Comparison of ENCODE assay signal across 26 cellular contexts in genomic region chr5:136055612-136056302, GRCh38. TPM values are rescaled to one million over a fixed set of nuclear protein-coding genes. Genes with fewer than 3 reads are reported as not detected.
DNase-seq lines count a peak whose midpoint lies in the region; ATAC-seq and TF ChIP-seq lines count a peak whose summit lies in the region.
"Had no signal": no experiment of that assay in that cellular context is flagged by ENCODE, and none has a peak within 500 bp of the region (broad histone marks: within the 10 kb centered on the region; RNA-seq: fewer than 3 reads in every experiment).

No MANE protein-coding gene starts in this region.

- no peaks in the 10 kb centered on the region for H3K9me2 ChIP-seq in GM23248 (ENCODE audit: insufficient read depth)

- no peaks in the 10 kb centered on the region for H3K79me2 ChIP-seq in GM23248 (ENCODE audit: insufficient read depth)

- no peak overlapping the region for H2BK5ac ChIP-seq in mesenchymal stem cell (ENCODE audit: low read depth, low read length, poor library complexity, severe bottlenecking)

- TF ChIP-seq EP300 in stomach (IDR thresholded peaks at IDR 0.05) = no peak

- TF ChIP-seq POLR2A in stomach (IDR thresholded peaks at IDR 0.05) = no peak

- H3K36me3 ChIP-seq in GM23248 (ENCODE audit: low read depth) (peaks cover 73% of the 10 kb centered on the region), ascending aorta (peaks cover 0 to 2% of the 10 kb centered on the region in 2 donors), mesenchymal stem cell (ENCODE audit: control insufficient read depth in 1 of 2, insufficient read depth in 2 of 2, low read depth in 1 of 2, low read length in 2 of 2) (peaks cover 37 to 59% of the 10 kb centered on the region in 2 experiments), stomach (peaks cover 0 to 15% (median under 1%) of the 10 kb centered on the region in 4 donors)
- H3K36me3 ChIP-seq: thyroid gland had no signal

- peaks cover 80% of the 10 kb centered on the region for H3K4me1 ChIP-seq in GM23248 (ENCODE audit: insufficient read depth)
- peaks cover 17 to 35% of the 10 kb centered on the region in 2 donors for H3K4me1 ChIP-seq in ascending aorta
- peaks cover 34% of the 10 kb centered on the region for H3K4me1 ChIP-seq in mesenchymal stem cell (ENCODE audit: control insufficient read depth, insufficient read depth, low read depth, low read length)
- H3K4me1 ChIP-seq in stomach = peaks cover 9 to 51% (median 32%) of the 10 kb centered on the region in 4 donors
- H3K4me1 ChIP-seq: adrenal gland had no signal

- H3K4me2 ChIP-seq in GM23248 (ENCODE audit: unreplicated experiment) = no peak overlapping the region
- H3K4me2 ChIP-seq in mesenchymal stem cell (ENCODE audit: low read length, poor library complexity, severe bottlenecking) = no peak overlapping the region

- peak overlapping the region in 1 of 2 experiments; percentile 89 for H3K23ac ChIP-seq in mesenchymal stem cell (ENCODE audit: low read length in 2 of 2)

- H3K79me1 ChIP-seq in mesenchymal stem cell (replicated peaks; ENCODE audit: low read length, poor library complexity, severe bottlenecking) = peaks cover 1% of the 10 kb centered on the region

- H3K27me3 ChIP-seq in GM23248 (replicated peaks; ENCODE audit: insufficient read depth) = no peaks in the 10 kb centered on the region
- H3K27me3 ChIP-seq in ascending aorta = no peaks in the 10 kb centered on the region
- H3K27me3 ChIP-seq in mesenchymal stem cell (ENCODE audit: control insufficient read depth in 1 of 2, insufficient read depth in 1 of 2, low read length in 2 of 2) = no peaks in the 10 kb centered on the region
- H3K27me3 ChIP-seq in stomach = no peaks in the 10 kb centered on the region
- no peaks in the 10 kb centered on the region for H3K27me3 ChIP-seq in CD4-positive, alpha-beta T cell (ENCODE audit: control insufficient read depth, insufficient read depth, low read length)
- H3K27me3 ChIP-seq: adrenal gland, thyroid gland had no signal

- ATAC-seq in CD4-positive, alpha-beta T cell (ENCODE audit: poor library complexity) = no peak
- ATAC-seq: activated T-cell treated with anti-CD3 and anti-CD28 coated beads, Interleukin-2, amount 50 U/mL, for 4 hours; T-helper 17 cell had no signal

- H3K4me3 ChIP-seq in GM23248 = no peak overlapping the region
- no peak overlapping the region for H3K4me3 ChIP-seq in ascending aorta
- no peak overlapping the region for H3K4me3 ChIP-seq in mesenchymal stem cell (ENCODE audit: insufficient read depth in 1 of 2, low read depth in 1 of 2, low read length in 2 of 2)
- H3K4me3 ChIP-seq in stomach = no peak overlapping the region
- H3K4me3 ChIP-seq: adrenal gland, dorsolateral prefrontal cortex, thyroid gland had no signal

- no peaks in the 10 kb centered on the region for H3K9me3 Mint-ChIP-seq in CD4-positive, alpha-beta T cell
- no peaks in the 10 kb centered on the region for H3K9me3 Mint-ChIP-seq in activated CD4-positive, alpha-beta memory T cell treated with anti-CD3 and anti-CD28 coated beads for 36 hours
- H3K9me3 Mint-ChIP-seq: activated T-cell treated with anti-CD3 and anti-CD28 coated beads, Interleukin-2, amount 50 U/mL, for 4 hours; naive B cell had no signal

- no peak overlapping the region for H3K4ac ChIP-seq in mesenchymal stem cell (ENCODE audit: low read depth in 1 of 2, low read length in 2 of 2)

- CTCF ChIA-PET in CD4-positive, alpha-beta T cell (lab: Charles Lee) = no interaction called here
- CTCF ChIA-PET in activated CD4-positive, alpha-beta memory T cell treated with anti-CD3 and anti-CD28 coated beads for 36 hours (lab: Charles Lee) = interaction anchor here (0.9 kb wide), 1 partner anchor 110 kb away, joined by 4 read pairs; no protein-coding TSS in a partner anchor

- no peaks in the 10 kb centered on the region for H3K4me1 Mint-ChIP-seq in CD4-positive, alpha-beta T cell (ENCODE audit: low read depth)
- no peaks in the 10 kb centered on the region for H3K4me1 Mint-ChIP-seq in activated CD4-positive, alpha-beta memory T cell treated with anti-CD3 and anti-CD28 coated beads for 36 hours (ENCODE audit: low read depth)
- H3K4me1 Mint-ChIP-seq: naive B cell had no signal

- in situ Hi-C loops in GM23248 (cut with MboI) = no loop called here

- DNase-seq in GM23248 = no peak
- DNase-seq in ascending aorta (ENCODE audit: low spot score in 2 of 2) = no peak
- DNase-seq in mesenchymal stem cell = peak; percentile 51
- no peak for DNase-seq in stomach
- DNase-seq in CD4-positive, alpha-beta T cell = no peak
- no peak for DNase-seq in activated CD4-positive, CD25-positive, alpha-beta regulatory T cell (lab: John Stamatoyannopoulos, UW)
- DNase-seq in activated CD4-positive, alpha-beta memory T cell treated with anti-CD3 and anti-CD28 coated beads for 36 hours = no peak
- DNase-seq: activated CD4-positive, alpha-beta T cell treated with anti-CD3 and anti-CD28 coated beads for 4 hours; activated naive CD4-positive, alpha-beta T cell treated with Interleukin-2 at 50 U/mL for 16 hours; activated T-cell treated with anti-CD3 and anti-CD28 coated beads, Interleukin-2, amount 50 U/mL, for 4 hours; adrenal gland; CD4-positive, alpha-beta memory T cell; DMS53; dorsolateral prefrontal cortex; GF-D8; head of caudate nucleus; Karpas-422; naive B cell; NCI-H1436 treated with DMSO at 0.1 percent for 48 hours; NCI-H2171 treated with DMSO at 0.1 percent for 48 hours; NCI-H524 treated with DMSO at 0.1 percent for 48 hours; occipital lobe; stimulated activated CD4-positive, alpha-beta T cell treated with anti-CD3 and anti-CD28 coated beads, Interleukin-4, amount 100 ng/mL, for 4 hours; stimulated activated naive CD4-positive, alpha-beta T cell treated with Interleukin-2 at 50 U/mL for 16 hours; T-helper 17 cell; thyroid gland had no signal

- no peaks in the 10 kb centered on the region for H3K36me3 Mint-ChIP-seq in CD4-positive, alpha-beta T cell (ENCODE audit: low read depth)
- H3K36me3 Mint-ChIP-seq in activated CD4-positive, alpha-beta memory T cell treated with anti-CD3 and anti-CD28 coated beads for 36 hours = no peaks in the 10 kb centered on the region
- H3K36me3 Mint-ChIP-seq: CD4-positive, alpha-beta memory T cell; naive B cell had no signal

- H4K20me1 ChIP-seq in GM23248 (ENCODE audit: insufficient read depth) = no peaks in the 10 kb centered on the region

- POLR2A ChIA-PET in CD4-positive, alpha-beta T cell (lab: Charles Lee) = no interaction called here
- POLR2A ChIA-PET in activated CD4-positive, alpha-beta memory T cell treated with anti-CD3 and anti-CD28 coated beads for 36 hours (lab: Charles Lee) = no interaction called here

- peaks cover 94% of the 10 kb centered on the region for H3F3A ChIP-seq in GM23248 (ENCODE audit: insufficient read depth)

- H2BK120ac ChIP-seq in mesenchymal stem cell (ENCODE audit: low read depth, low read length) = no peak overlapping the region

- no peak for TF ChIP-seq CTCF in ascending aorta (IDR thresholded peaks at IDR 0.05)
- TF ChIP-seq CTCF in stomach (IDR thresholded peaks at IDR 0.05) = no peak
- no peak for TF ChIP-seq CTCF in CD4-positive, alpha-beta T cell (IDR thresholded peaks at IDR 0.05)

- H3K27me3 Mint-ChIP-seq in CD4-positive, alpha-beta T cell = peaks cover 5% of the 10 kb centered on the region
- no peaks in the 10 kb centered on the region for H3K27me3 Mint-ChIP-seq in activated CD4-positive, alpha-beta memory T cell treated with anti-CD3 and anti-CD28 coated beads for 36 hours
- H3K27me3 Mint-ChIP-seq: CD4-positive, alpha-beta memory T cell had no signal

- peak overlapping the region; percentile 45 for H2AK5ac ChIP-seq in mesenchymal stem cell (ENCODE audit: low read length, severe bottlenecking)

- H3K27ac Mint-ChIP-seq in CD4-positive, alpha-beta T cell = no peak overlapping the region
- H3K27ac Mint-ChIP-seq in activated CD4-positive, alpha-beta memory T cell treated with anti-CD3 and anti-CD28 coated beads for 36 hours = no peak overlapping the region
- H3K27ac Mint-ChIP-seq: CD4-positive, alpha-beta memory T cell; T-helper 17 cell had no signal

- H3K4me3 Mint-ChIP-seq in CD4-positive, alpha-beta T cell = no peak overlapping the region
- no peak overlapping the region for H3K4me3 Mint-ChIP-seq in activated CD4-positive, alpha-beta memory T cell treated with anti-CD3 and anti-CD28 coated beads for 36 hours
- H3K4me3 Mint-ChIP-seq: activated T-cell treated with anti-CD3 and anti-CD28 coated beads, Interleukin-2, amount 50 U/mL, for 4 hours; CD4-positive, alpha-beta memory T cell; naive B cell; T-helper 17 cell had no signal

- H4K8ac ChIP-seq in mesenchymal stem cell (ENCODE audit: low read length) = peak overlapping the region; percentile 35

- peak overlapping the region; percentile 55 for H4K91ac ChIP-seq in mesenchymal stem cell (ENCODE audit: low read length)

- 89 to 95% methylated on average over 14 of the region's 14 CpGs for WGBS in GM23248 (ENCODE audit: low coverage in 1 of 2, low lambda C conversion rate in 2 of 2, missing lambda C conversion rate in 2 of 2), 2 experiments
- WGBS in mesenchymal stem cell = 68% methylated on average over 14 of the region's 14 CpGs
- WGBS in stomach, 5 donors = 81 to 87% (median 84%) methylated on average over 11 to 14 of the region's 14 CpGs

- H3K9ac ChIP-seq in GM23248 = no peak overlapping the region
- H3K9ac ChIP-seq in mesenchymal stem cell (ENCODE audit: low read length) = no peak overlapping the region

- no peaks in the 10 kb centered on the region for H3K9me3 ChIP-seq in GM23248 (ENCODE audit: low read depth)
- no peaks in the 10 kb centered on the region for H3K9me3 ChIP-seq in ascending aorta
- H3K9me3 ChIP-seq in mesenchymal stem cell (ENCODE audit: control insufficient read depth, low read length) = no peaks in the 10 kb centered on the region
- no peaks in the 10 kb centered on the region for H3K9me3 ChIP-seq in stomach
- no peaks in the 10 kb centered on the region for H3K9me3 ChIP-seq in CD4-positive, alpha-beta T cell (ENCODE audit: control insufficient read depth, low read length)
- H3K9me3 ChIP-seq: adrenal gland, thyroid gland had no signal

- peak overlapping the region in 1 of 2 experiments; percentile 82 for H3K18ac ChIP-seq in mesenchymal stem cell (ENCODE audit: low read depth in 1 of 2, low read length in 2 of 2)

- intact Hi-C loops in ascending aorta (cut with DNase I) (loop anchor here (5.0 kb wide), 1 partner anchor 38 kb away; no protein-coding TSS in a partner anchor), stomach (cut with DNase I; ENCODE audit: low total_unique reads) (loop anchor here (10.0 kb wide), 1 partner anchor 111 kb away; no protein-coding TSS in a partner anchor)
- intact Hi-C loops in CD4-positive, alpha-beta T cell (cut with DNase I, micrococcal nuclease) = no loop called here
- intact Hi-C loops in activated CD4-positive, alpha-beta memory T cell treated with anti-CD3 and anti-CD28 coated beads for 36 hours (cut with micrococcal nuclease) = no loop called here

- H2BK15ac ChIP-seq in mesenchymal stem cell (ENCODE audit: low read depth, poor library complexity, severe bottlenecking) = no peak overlapping the region

- peak overlapping the region in 1 of 2 experiments; percentile 69 for H2BK12ac ChIP-seq in mesenchymal stem cell (ENCODE audit: low read length in 2 of 2)

- H3K14ac ChIP-seq in mesenchymal stem cell (ENCODE audit: low read length in 2 of 2) = peak overlapping the region in 1 of 2 experiments; percentile 58

- H3K27ac ChIP-seq in GM23248 (peak overlapping the region; percentile 92), ascending aorta (peak overlapping the region; percentile 86 to 88), mesenchymal stem cell (ENCODE audit: low read length, poor library complexity, severe bottlenecking) (no peak overlapping the region), stomach (peak overlapping the region in 3 of 5 donors; percentile 79 to 88 (median 84))
- no peak overlapping the region for H3K27ac ChIP-seq in CD4-positive, alpha-beta T cell (ENCODE audit: low read depth, low read length)
- H3K27ac ChIP-seq: adrenal gland, dorsolateral prefrontal cortex, thyroid gland had no signal

- no peak overlapping the region for H2AFZ ChIP-seq in GM23248
- H2AFZ ChIP-seq in mesenchymal stem cell (ENCODE audit: low read depth, low read length) = no peak overlapping the region

RNA-seq across cellular contexts. Expression of gene TGFBI, which starts 27.0 kb away (rescaled TPM):
- total RNA-seq in GM23248 (2014; rRNA removed; shearing (Covaris generic)) = 7,109 and 7,351 TPM in 2 replicates
- polyA plus RNA-seq in GM23248 (2016; fragmentation: Nextera tagmentation; extraction: Ambion mirVana) = 7,159 and 7,358 TPM in 2 replicates
- total RNA-seq in ascending aorta = 174 TPM
- polyA plus RNA-seq in mesenchymal stem cell (2013, experiment 1 of 2) = 1,930 TPM
- polyA plus RNA-seq in mesenchymal stem cell (2013, experiment 2 of 2) = 1,910 TPM
- 100 to 1,000 TPM in 1 of 5 donors, 10 to 100 TPM in 4; 24.5 to 180 (median 70.1) TPM for total RNA-seq in stomach
- 100 to 1,000 TPM in 1 of 3 donors, 10 to 100 TPM in 2; 43.5 to 116 (median 54.4) TPM for polyA plus RNA-seq in stomach
- total RNA-seq in CD4-positive, alpha-beta T cell = 1 to 10 TPM; 4.8 to 5.9 TPM
- total RNA-seq in activated CD4-positive, alpha-beta memory T cell treated with anti-CD3 and anti-CD28 coated beads for 36 hours = under 1 TPM; 0.58 to 0.97 TPM

Comparison
In these comparisons a context has a peak if more than half of its experiments do, and no peak if none do; other contexts are left out.
1. H3K27ac ChIP-seq: peak in GM23248 (single experiment), ascending aorta (2 of 2) and stomach (3 of 5); none in mesenchymal stem cell (single experiment) and CD4-positive, alpha-beta T cell (single experiment).
2. RNA of gene TGFBI, which starts 27.0 kb away (total RNA-seq): 7,109 to 7,351 TPM in GM23248; 174 TPM in ascending aorta (single experiment), 24.5 to 180 TPM in stomach, 4.8 to 5.9 TPM in CD4-positive, alpha-beta T cell and 0.58 to 0.97 TPM in activated CD4-positive, alpha-beta memory T cell treated with anti-CD3 and anti-CD28 coated beads for 36 hours; every median in the first group is over 10 times any median in the second.
3. intact Hi-C loops: an anchor here in ascending aorta (5.0 kb wide) and stomach (10.0 kb wide); none called in CD4-positive, alpha-beta T cell and activated CD4-positive, alpha-beta memory T cell treated with anti-CD3 and anti-CD28 coated beads for 36 hours.